Comparison of ENCODE assay signal across 24 cellular contexts in genomic region chr4:74369860-74370259, GRCh38. TPM values are rescaled to one million over a fixed set of nuclear protein-coding genes. Genes with fewer than 3 reads are reported as not detected.
"Had no signal": no experiment of that assay in that cellular context is flagged by ENCODE, and none has a peak within 500 bp of the region (broad histone marks: within the 10 kb centered on the region; RNA-seq: fewer than 3 reads in every experiment).

No MANE protein-coding gene starts in this region.

- DNase-seq: activated B cell treated with CpG ODN at 0.5 μM for 24 hours; activated CD4-positive, alpha-beta T cell treated with anti-CD3 and anti-CD28 coated beads for 36 hours; activated CD4-positive, alpha-beta T cell treated with anti-CD3 and anti-CD28 coated beads, Interleukin-2, amount 50 U/mL, for 4 hours; activated CD8-positive, alpha-beta memory T cell treated with anti-CD3 and anti-CD28 coated beads, Interleukin-2, amount 50 U/mL, for 48 hours; activated naive CD4-positive, alpha-beta T cell treated with Interleukin-2 at 50 U/mL for 16 hours; activated naive CD8-positive, alpha-beta T cell treated with anti-CD3 and anti-CD28 coated beads for 36 hours; activated T-cell treated with anti-CD3 and anti-CD28 coated beads, Interleukin-2, amount 50 U/mL, for 4 hours; cerebellar nuclear complex; foreskin keratinocyte; lower lobe of right lung; naive thymus-derived CD4-positive, alpha-beta T cell; small intestine; stimulated activated CD4-positive, alpha-beta T cell treated with anti-CD3 and anti-CD28 coated beads, Interleukin-2, amount 100 ng/mL, for 24 hours; testis; trophoblast cell had no signal

- H3K36me3 Mint-ChIP-seq: activated naive CD8-positive, alpha-beta T cell treated with anti-CD3 and anti-CD28 coated beads for 36 hours; naive thymus-derived CD4-positive, alpha-beta T cell; neural progenitor cell; stimulated activated effector memory CD8-positive, alpha-beta T cell treated with anti-CD3 and anti-CD28 coated beads, Interleukin-12 subunit alpha, Interleukin-12 subunit beta, amount 100 ng/mL, for 72 hours had no signal

- H3K4me3 Mint-ChIP-seq: activated B cell treated with CpG ODN at 0.5 μM for 24 hours; activated CD4-positive, alpha-beta T cell treated with anti-CD3 and anti-CD28 coated beads for 36 hours; activated naive CD8-positive, alpha-beta T cell treated with anti-CD3 and anti-CD28 coated beads for 36 hours; activated T-cell treated with anti-CD3 and anti-CD28 coated beads, Interleukin-2, amount 50 U/mL, for 4 hours; naive thymus-derived CD4-positive, alpha-beta T cell; neural progenitor cell; stimulated activated effector memory CD8-positive, alpha-beta T cell treated with anti-CD3 and anti-CD28 coated beads, Interleukin-12 subunit alpha, Interleukin-12 subunit beta, amount 100 ng/mL, for 72 hours had no signal

- H3K9me3 ChIP-seq: lower lobe of right lung, testis, vagina had no signal

- H3K4me3 ChIP-seq: coronary artery, lower lobe of right lung, neural progenitor cell, testis, vagina had no signal

- H3K27ac ChIP-seq: coronary artery, foreskin keratinocyte, lower lobe of right lung, neural progenitor cell, testis, vagina had no signal

- H3K4me2 ChIP-seq: neural progenitor cell had no signal

- FAIRE-seq: bronchial epithelial cell, small intestine had no signal

- ATAC-seq: activated CD4-positive, alpha-beta T cell treated with anti-CD3 and anti-CD28 coated beads for 36 hours; foreskin keratinocyte; left lobe of liver; lower lobe of right lung; naive thymus-derived CD4-positive, alpha-beta T cell; sciatic nerve; stimulated activated effector memory CD8-positive, alpha-beta T cell treated with anti-CD3 and anti-CD28 coated beads, Interleukin-12 subunit alpha, Interleukin-12 subunit beta, amount 100 ng/mL, for 72 hours had no signal

- H3K36me3 ChIP-seq: lower lobe of right lung, neural progenitor cell, vagina had no signal

- H3K27me3 ChIP-seq: foreskin keratinocyte, testis, vagina had no signal

- H3K9me3 Mint-ChIP-seq: activated B cell treated with CpG ODN at 0.5 μM for 24 hours; activated naive CD8-positive, alpha-beta T cell treated with anti-CD3 and anti-CD28 coated beads for 36 hours; activated T-cell treated with anti-CD3 and anti-CD28 coated beads, Interleukin-2, amount 50 U/mL, for 4 hours; activated T-helper 2 cell treated with anti-CD3 and anti-CD28 coated beads, Interferon-gamma antibody, Interleukin-2, Interleukin-4, amounts not matched to agents 10 μg/mL and 5 μg/mL and 100 μg/mL, durations not matched to agents 14 hours and 24 hours and 36 hours; naive thymus-derived CD4-positive, alpha-beta T cell; neural progenitor cell; stimulated activated effector memory CD8-positive, alpha-beta T cell treated with anti-CD3 and anti-CD28 coated beads, Interleukin-12 subunit alpha, Interleukin-12 subunit beta, amount 100 ng/mL, for 72 hours had no signal

- H3K27ac Mint-ChIP-seq: activated B cell treated with CpG ODN at 0.5 μM for 24 hours; activated CD4-positive, alpha-beta T cell treated with anti-CD3 and anti-CD28 coated beads for 36 hours; activated naive CD8-positive, alpha-beta T cell treated with anti-CD3 and anti-CD28 coated beads for 36 hours; activated T-helper 2 cell treated with anti-CD3 and anti-CD28 coated beads, Interferon-gamma antibody, Interleukin-2, Interleukin-4, amounts not matched to agents 10 μg/mL and 5 μg/mL and 100 μg/mL, durations not matched to agents 14 hours and 24 hours and 36 hours; naive thymus-derived CD4-positive, alpha-beta T cell; neural progenitor cell; stimulated activated effector memory CD8-positive, alpha-beta T cell treated with anti-CD3 and anti-CD28 coated beads, Interleukin-12 subunit alpha, Interleukin-12 subunit beta, amount 100 ng/mL, for 72 hours had no signal

RNA-seq across cellular contexts. Expression of gene EREG, which starts 4.9 kb away (rescaled TPM):
- total RNA-seq: activated B cell treated with CpG ODN at 0.5 μM for 24 hours; activated CD4-positive, alpha-beta T cell treated with anti-CD3 and anti-CD28 coated beads for 36 hours; activated CD8-positive, alpha-beta memory T cell treated with anti-CD3 and anti-CD28 coated beads for 36 hours; activated naive CD8-positive, alpha-beta T cell treated with anti-CD3 and anti-CD28 coated beads for 36 hours; activated T-helper 2 cell treated with anti-CD3 and anti-CD28 coated beads, Interferon-gamma antibody, Interleukin-2, Interleukin-4, amounts not matched to agents 10 μg/mL and 5 μg/mL and 100 μg/mL, durations not matched to agents 14 hours and 24 hours and 36 hours had no signal
- polyA plus RNA-seq: naive thymus-derived CD4-positive, alpha-beta T cell had no signal
